In the genomic region with DNA sequence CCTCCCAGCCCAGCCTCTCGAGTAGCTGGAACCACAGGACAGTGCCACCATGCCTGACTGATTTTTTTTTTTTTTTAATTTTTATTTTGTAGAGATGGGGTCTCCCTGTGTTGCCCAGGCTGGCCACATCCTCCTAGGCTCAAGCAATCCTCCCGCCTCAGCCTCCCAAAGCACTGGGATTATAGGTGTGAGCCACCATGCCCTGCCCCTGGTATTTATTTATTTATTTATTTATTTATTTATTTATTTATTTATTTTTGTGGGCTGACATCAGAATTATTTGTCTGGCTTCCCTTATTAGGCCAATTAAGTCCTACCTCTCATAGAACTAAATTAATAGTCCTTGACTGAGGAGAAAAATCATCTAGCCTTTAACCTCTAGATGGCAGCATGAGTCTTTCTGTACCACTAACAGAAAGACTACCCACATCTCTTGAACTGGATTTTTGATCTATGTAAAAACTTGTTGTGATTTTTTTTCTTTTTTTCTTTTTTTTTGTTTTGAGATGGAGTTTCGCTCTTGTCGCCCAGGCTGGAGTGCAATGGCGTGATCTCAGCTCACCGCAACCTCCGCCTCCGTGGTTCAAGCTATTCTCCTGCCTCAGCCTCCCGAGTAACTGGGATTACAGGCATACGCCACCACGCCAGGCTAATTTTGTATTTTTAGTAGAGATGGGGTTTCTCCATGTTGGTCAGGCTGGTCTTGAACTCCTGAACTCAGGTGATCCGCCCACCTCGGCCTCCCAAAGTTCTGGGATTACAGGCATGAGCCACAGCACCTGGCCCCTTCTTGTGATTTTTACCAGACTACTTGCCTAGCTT, we compare ENCODE assay signal across 8 cellular contexts. TPM values are rescaled to one million over a fixed set of nuclear protein-coding genes. Genes with fewer than 3 reads are reported as not detected.
DNase-seq lines count a peak whose midpoint lies in the region; ATAC-seq, FAIRE-seq and TF ChIP-seq lines count a peak whose summit lies in the region.
"Not testable (repeated sequence)": the region's sequence is repeated elsewhere in the genome, so short reads cannot be mapped to it uniquely, and the experiment has no call there.

No MANE protein-coding gene starts in this region.

- TF ChIP-seq CTCF in GM10266 (IDR thresholded peaks at IDR 0.05; ENCODE audit: control insufficient read depth, insufficient read depth, low read depth, missing control alignments) (peak; percentile 58), WI38 (IDR thresholded peaks at IDR 0.05; ENCODE audit: low read depth, low read length) (peak; percentile 28; the same call in 1 of the 2 replicates), endothelial cell (IDR thresholded peaks at IDR 0.05; ENCODE audit: unreplicated experiment) (peak; percentile 54), psoas muscle (IDR thresholded peaks at IDR 0.05) (peak; percentile 66)

- H3K9me3 Mint-ChIP-seq in endothelial cell (ENCODE audit: unreplicated experiment) = not testable (repeated sequence)

- not testable (repeated sequence) for H3K4me1 Mint-ChIP-seq in endothelial cell (ENCODE audit: unreplicated experiment)

- not testable (repeated sequence) for H3K4me1 ChIP-seq in psoas muscle

- H3K27ac ChIP-seq in psoas muscle = not testable (repeated sequence)

- not testable (repeated sequence) for H3K27ac Mint-ChIP-seq in endothelial cell (ENCODE audit: unreplicated experiment)

- not testable (repeated sequence) for H3K27me3 ChIP-seq in psoas muscle (ENCODE audit: insufficient read depth in 3 of 3, low read length in 2 of 3)

- H3K4me3 Mint-ChIP-seq in endothelial cell (ENCODE audit: unreplicated experiment) = not testable (repeated sequence)

- peak in 3 of 4 donors; percentile 66 to 87 (median 73) for ATAC-seq in psoas muscle

- H3K9me3 ChIP-seq in psoas muscle = not testable (repeated sequence)

- peak; percentile 99 for FAIRE-seq in islet of Langerhans (lab: Jason Lieb, UNC)

- not testable (repeated sequence) for H3K4me3 ChIP-seq in WI38 (ENCODE audit: low read depth, low read length); psoas muscle

- intact Hi-C loops in psoas muscle (cut with DNase I) = loop anchor here (1.0 to 2.0 kb wide), 3 partner anchors 139 to 146 kb away; no protein-coding TSS in a partner anchor

- H3K36me3 ChIP-seq in psoas muscle (ENCODE audit: insufficient read depth in 1 of 2, low read depth in 1 of 2) = peaks cover 0 to 48% of the 10 kb centered on the region in 2 donors

- H3K36me3 Mint-ChIP-seq in endothelial cell (ENCODE audit: low read depth, unreplicated experiment) = not testable (repeated sequence)

- H3K27me3 Mint-ChIP-seq in endothelial cell (ENCODE audit: unreplicated experiment) = not testable (repeated sequence)

- DNase-seq in AG08395 (ENCODE audit: low spot score) (peak; percentile 82), GM10266 (ENCODE audit: extremely low spot score) (peak; percentile 53), LoVo (ENCODE audit: low spot score) (peak; percentile 57), NCI-H69 (lab: John Stamatoyannopoulos, UW) (peak; percentile 68)
- not testable (repeated sequence) for DNase-seq in endothelial cell (ENCODE audit: low spot score); psoas muscle

- WGBS in psoas muscle, 3 donors = 91 to 92% (median 91%) methylated on average over 13 of the region's 13 CpGs

RNA-seq across cellular contexts. Expression of gene LIN52, which starts 26.9 kb away (rescaled TPM):
- total RNA-seq in endothelial cell (ENCODE audit: unreplicated experiment) (7.3 TPM), psoas muscle (1 to 10 TPM; 1.7 to 6.5 (median 3.8) TPM)
- 1 to 10 TPM; 2.6 to 8.6 (median 3.5) TPM for polyA plus RNA-seq in psoas muscle

RNA-seq across cellular contexts. Expression of gene ALDH6A1, which starts 27.4 kb away (rescaled TPM):
- total RNA-seq in endothelial cell (ENCODE audit: unreplicated experiment) (17.1 TPM), psoas muscle (10 to 100 TPM; 22.3 to 60.5 (median 35.6) TPM)
- 1 to 10 TPM; 7.3 to 8.3 (median 7.7) TPM for polyA plus RNA-seq in psoas muscle
